1 cellular context compared by ENCODE assay signal in genomic region chr1:226993676-226994356, GRCh38.
TF ChIP-seq lines count a peak whose summit lies in the region.

No MANE protein-coding gene starts in this region.

TF ChIP-seq in H1, 55 proteins besides CTCF, POLR2A, EP300 and RAD21 (continued from another document):
- TF ChIP-seq GTF2F1 (IDR thresholded peaks at IDR 0.05; ENCODE audit: borderline replicate concordance, low read depth, low read length) (no peak), KDM4A (IDR thresholded peaks at IDR 0.05; ENCODE audit: low read depth, low read length, severe bottlenecking) (no peak), TBP (IDR thresholded peaks at IDR 0.05; ENCODE audit: low read depth, low read length) (no peak), KDM5A (IDR thresholded peaks at IDR 0.05; ENCODE audit: low read length) (no peak), USF2 (IDR thresholded peaks at IDR 0.05; ENCODE audit: low read length) (no peak), TCF12 (IDR thresholded peaks at IDR 0.05; ENCODE audit: low read depth, low read length) (no peak), KDM1A (IDR thresholded peaks at IDR 0.05; ENCODE audit: borderline replicate concordance, low read length) (no peak), CHD7 (IDR thresholded peaks at IDR 0.05; ENCODE audit: insufficient replicate concordance, low read length) (no peak), RNF2 (IDR thresholded peaks at IDR 0.05; ENCODE audit: borderline replicate concordance, low read depth, low read length, missing control alignments, poor library complexity, severe bottlenecking) (no peak)
